8 cellular contexts compared by ENCODE assay signal in the genomic region with DNA sequence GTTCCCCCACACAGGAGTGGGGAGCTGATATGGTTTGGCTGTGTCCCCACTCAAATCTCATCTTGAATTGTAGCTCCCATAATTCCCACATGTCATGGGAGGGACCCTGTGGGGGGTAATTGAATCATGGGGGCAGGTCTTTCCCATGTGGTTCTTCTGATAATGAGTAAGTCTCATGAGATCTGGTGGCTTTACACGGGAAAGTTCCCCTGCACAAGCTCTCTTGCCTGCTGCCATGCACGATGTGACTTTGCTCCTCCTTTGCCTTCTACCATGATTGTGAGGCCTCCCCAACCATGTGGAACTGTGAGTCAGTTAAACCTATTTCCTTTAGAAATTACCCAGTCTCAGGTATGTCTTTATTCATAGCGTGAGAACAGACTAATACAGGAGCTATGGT.
DNase-seq lines count a peak whose midpoint lies in the region; ATAC-seq, FAIRE-seq and TF ChIP-seq lines count a peak whose summit lies in the region.
"Not testable (repeated sequence)": the region's sequence is repeated elsewhere in the genome, so short reads cannot be mapped to it uniquely, and the experiment has no call there.

No MANE protein-coding gene starts in this region.

- FAIRE-seq in GM12892 (lab: Jason Lieb, UNC): peak; percentile 42

- H3K4me3 ChIP-seq in ACC112 (ENCODE audit: low read depth, low read length): peak overlapping the region; percentile 21; the same call in 1 of the 2 replicates
- not testable (repeated sequence) for H3K4me3 ChIP-seq in brain microvascular endothelial cell (ENCODE audit: low read depth, low read length); epithelial cell of esophagus (ENCODE audit: low read length); fibroblast of mammary gland (ENCODE audit: control insufficient read depth, low read depth, low read length); mesendoderm (ENCODE audit: low read length)

- not testable (repeated sequence) for H2AFZ ChIP-seq in ACC112 (ENCODE audit: low read length, unreplicated experiment)

- H3K79me1 ChIP-seq in mesendoderm (ENCODE audit: low read length): not testable (repeated sequence)

- not testable (repeated sequence) for H3K9me3 Mint-ChIP-seq in activated T-helper 17 cell treated with anti-CD3 and anti-CD28 coated beads, Interleukin-2, amount 50 U/mL, for 72 hours

- H4K8ac ChIP-seq in mesendoderm (ENCODE audit: low read depth, low read length): not testable (repeated sequence)

- not testable (repeated sequence) for TF ChIP-seq POLR2A in GM12892 (IDR thresholded peaks at IDR 0.05; ENCODE audit: low read depth, low read length)

- H2BK15ac ChIP-seq in mesendoderm (replicated peaks; ENCODE audit: low read depth): not testable (repeated sequence)

- H3K4me1 ChIP-seq in ACC112 (ENCODE audit: control insufficient read depth, insufficient read depth, low read length, unreplicated experiment): peaks cover 20% of the 10 kb centered on the region
- H3K4me1 ChIP-seq in mesendoderm (ENCODE audit: control insufficient read depth, low read depth, low read length): not testable (repeated sequence)

- not testable (repeated sequence) for H2AK5ac ChIP-seq in mesendoderm (ENCODE audit: low read length)

- peak; percentile 24 for ATAC-seq in activated T-helper 17 cell treated with anti-CD3 and anti-CD28 coated beads, Interleukin-2, amount 50 U/mL, for 72 hours (replicated peaks)

- not testable (repeated sequence) for H3K27ac Mint-ChIP-seq in activated T-helper 17 cell treated with anti-CD3 and anti-CD28 coated beads, Interleukin-2, amount 50 U/mL, for 72 hours

- peaks cover 18% of the 10 kb centered on the region for H3K27me3 Mint-ChIP-seq in activated T-helper 17 cell treated with anti-CD3 and anti-CD28 coated beads, Interleukin-2, amount 50 U/mL, for 72 hours

- in situ Hi-C loops in brain microvascular endothelial cell (cut with HindIII; ENCODE audit: low pct_ligation_motif_present, low sequenced_read_pairs): not testable (repeated sequence)

- H3K4me1 Mint-ChIP-seq in activated T-helper 17 cell treated with anti-CD3 and anti-CD28 coated beads, Interleukin-2, amount 50 U/mL, for 72 hours: not testable (repeated sequence)

- no CpG with 5 or more reads among the region's 3 CpGs for WGBS in mesendoderm (ENCODE audit: extremely low coverage, insufficient coverage, low lambda C conversion rate)

- not testable (repeated sequence) for H3K36me3 Mint-ChIP-seq in activated T-helper 17 cell treated with anti-CD3 and anti-CD28 coated beads, Interleukin-2, amount 50 U/mL, for 72 hours (ENCODE audit: low read depth)

- H3K27me3 ChIP-seq in ACC112 (ENCODE audit: insufficient read depth, low read length); brain microvascular endothelial cell (replicated peaks); mesendoderm (ENCODE audit: insufficient read depth, low read length, poor library complexity): not testable (repeated sequence)

- not testable (repeated sequence) for DNase-seq in GM12892 (ENCODE audit: insufficient read length); mesendoderm
- DNase-seq in M059J (ENCODE audit: low read depth) (peak; percentile 58), brain microvascular endothelial cell (peak; percentile 6), epithelial cell of esophagus (ENCODE audit: low read depth) (peak; percentile 11), fibroblast of mammary gland (ENCODE audit: low read depth) (peak; percentile 42)

- not testable (repeated sequence) for H3K79me2 ChIP-seq in ACC112 (ENCODE audit: control insufficient read depth, insufficient read depth, low read length, unreplicated experiment); mesendoderm (ENCODE audit: control insufficient read depth, insufficient read depth, low read length)

- not testable (repeated sequence) for H4K5ac ChIP-seq in mesendoderm (ENCODE audit: low read length)

- H3K23ac ChIP-seq in mesendoderm (ENCODE audit: low read length): not testable (repeated sequence)

- not testable (repeated sequence) for H2BK120ac ChIP-seq in mesendoderm (ENCODE audit: low read depth, low read length)

- H3K27ac ChIP-seq in ACC112 (ENCODE audit: low read depth, low read length): peak overlapping the region; percentile 80
- not testable (repeated sequence) for H3K27ac ChIP-seq in brain microvascular endothelial cell; mesendoderm (ENCODE audit: low read depth, low read length)

- H3K4me2 ChIP-seq in mesendoderm (ENCODE audit: low read length): not testable (repeated sequence)

- not testable (repeated sequence) for H3K9ac ChIP-seq in mesendoderm (ENCODE audit: low read length)

- H3K4ac ChIP-seq in mesendoderm (ENCODE audit: low read depth, low read length): not testable (repeated sequence)

- H3K56ac ChIP-seq in mesendoderm (ENCODE audit: low read length): not testable (repeated sequence)

- H3K18ac ChIP-seq in mesendoderm (ENCODE audit: low read length): peak overlapping the region; percentile 19

- H2BK5ac ChIP-seq in mesendoderm (ENCODE audit: low read length): not testable (repeated sequence)

- H3K36me3 ChIP-seq in ACC112 (ENCODE audit: insufficient read depth, low read length); brain microvascular endothelial cell (replicated peaks); mesendoderm (ENCODE audit: control insufficient read depth, insufficient read depth, low read length): not testable (repeated sequence)

- H3K4me3 Mint-ChIP-seq in activated T-helper 17 cell treated with anti-CD3 and anti-CD28 coated beads, Interleukin-2, amount 50 U/mL, for 72 hours: not testable (repeated sequence)

- TF ChIP-seq CTCF in brain microvascular endothelial cell (IDR thresholded peaks at IDR 0.05; ENCODE audit: low read depth, low read length, missing control alignments); epithelial cell of esophagus (IDR thresholded peaks at IDR 0.05; ENCODE audit: insufficient read depth, low read depth, low read length, missing control alignments); fibroblast of mammary gland (conservative IDR thresholded peaks at IDR 0.05; ENCODE audit: control insufficient read depth, insufficient read depth, low read depth, low read length): not testable (repeated sequence)
